ENCODE assay signal across 8 cellular contexts in the genomic region with DNA sequence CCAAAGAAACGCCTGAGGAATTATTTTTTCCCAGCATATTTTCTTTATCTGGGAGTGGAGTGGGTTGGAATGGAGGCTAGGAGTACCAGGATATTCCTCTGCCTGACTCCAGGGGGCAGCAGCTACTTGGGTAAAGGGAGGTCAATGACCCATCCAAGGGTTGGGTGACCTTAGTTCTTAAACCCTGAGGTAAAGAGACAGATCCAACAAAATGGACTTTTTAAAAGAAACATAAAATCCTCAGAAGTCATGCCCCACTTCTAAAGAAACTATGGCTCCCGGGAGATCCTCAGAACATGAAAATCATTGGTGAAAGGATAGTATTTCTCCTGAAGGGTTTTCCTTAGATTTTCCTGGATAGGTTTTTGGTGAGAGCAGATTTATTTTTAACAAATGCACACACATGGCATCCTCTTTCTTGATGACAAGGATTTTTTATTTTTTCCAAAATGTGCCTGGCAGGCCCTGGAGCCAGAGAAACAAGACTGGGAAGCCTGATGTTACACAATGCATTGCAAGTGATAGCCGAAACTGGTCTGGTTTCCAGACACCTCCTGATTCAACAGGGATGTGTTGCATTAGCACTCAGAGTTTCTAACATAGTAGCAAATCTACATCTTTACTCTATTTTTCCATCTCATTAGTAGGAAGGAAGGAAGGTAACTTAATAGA.
DNase-seq lines count a peak whose midpoint lies in the region; ATAC-seq and TF ChIP-seq lines count a peak whose summit lies in the region.

No MANE protein-coding gene starts in this region.

- H3K27me3 Mint-ChIP-seq in CD4-positive, alpha-beta T cell = no peaks in the 10 kb centered on the region
- no peaks in the 10 kb centered on the region for H3K27me3 Mint-ChIP-seq in stimulated activated memory B cell treated with anti-CD40 and anti-IgM and Interleukin-4, amounts not matched to agents 10 μg/mL and 1 μg/mL and 100 μg/mL, for 72 hours

- no peaks in the 10 kb centered on the region for H3K9me3 ChIP-seq in CD4-positive, alpha-beta T cell (ENCODE audit: control insufficient read depth, low read length)
- H3K9me3 ChIP-seq in breast epithelium (no peaks in the 10 kb centered on the region), transverse colon (no peaks in the 10 kb centered on the region)

- H3K4me3 Mint-ChIP-seq in CD4-positive, alpha-beta T cell = no peak overlapping the region
- no peak overlapping the region for H3K4me3 Mint-ChIP-seq in stimulated activated memory B cell treated with anti-CD40 and anti-IgM and Interleukin-4, amounts not matched to agents 10 μg/mL and 1 μg/mL and 100 μg/mL, for 72 hours

- no peak for TF ChIP-seq EP300 in transverse colon (IDR thresholded peaks at IDR 0.05; ENCODE audit: low read depth)

- no peaks in the 10 kb centered on the region for H3K27me3 ChIP-seq in CD4-positive, alpha-beta T cell (ENCODE audit: control insufficient read depth, insufficient read depth, low read length)
- H3K27me3 ChIP-seq in breast epithelium (no peaks in the 10 kb centered on the region), transverse colon (no peaks in the 10 kb centered on the region)

- H3K4me3 ChIP-seq in breast epithelium (no peak overlapping the region), transverse colon (no peak overlapping the region)

- no peak overlapping the region for H3K27ac ChIP-seq in CD4-positive, alpha-beta T cell (ENCODE audit: low read depth, low read length)
- no peak overlapping the region for H3K27ac ChIP-seq in breast epithelium
- no peak overlapping the region for H3K27ac ChIP-seq in transverse colon

- intact Hi-C loops in CD4-positive, alpha-beta T cell (cut with DNase I, micrococcal nuclease) = loop anchor here (5.0 to 10.0 kb wide), 2 partner anchors 58 to 1431 kb away; no protein-coding TSS in a partner anchor
- intact Hi-C loops in breast epithelium (cut with DNase I; ENCODE audit: low total_unique reads) (no loop called here), left colon (cut with DNase I, micrococcal nuclease) (no loop called here), transverse colon (cut with DNase I; ENCODE audit: low total_unique reads) (no loop called here)

- H3K4me1 ChIP-seq in breast epithelium = no peaks in the 10 kb centered on the region
- no peaks in the 10 kb centered on the region for H3K4me1 ChIP-seq in transverse colon

- no peak for ATAC-seq in CD4-positive, alpha-beta T cell (ENCODE audit: poor library complexity)
- peak; percentile 80 for ATAC-seq in GM19395 (IDR thresholded peaks at IDR 0.05; ENCODE audit: unreplicated experiment)
- ATAC-seq in left colon = peak; percentile 91
- no peak for ATAC-seq in stimulated activated memory B cell treated with anti-CD40 and anti-IgM and Interleukin-4, amounts not matched to agents 10 μg/mL and 1 μg/mL and 100 μg/mL, for 72 hours

- H3K36me3 Mint-ChIP-seq in CD4-positive, alpha-beta T cell (ENCODE audit: low read depth) = no peaks in the 10 kb centered on the region
- no peaks in the 10 kb centered on the region for H3K36me3 Mint-ChIP-seq in stimulated activated memory B cell treated with anti-CD40 and anti-IgM and Interleukin-4, amounts not matched to agents 10 μg/mL and 1 μg/mL and 100 μg/mL, for 72 hours

- TF ChIP-seq CTCF in CD4-positive, alpha-beta T cell (IDR thresholded peaks at IDR 0.05) = peak; percentile 11
- peak in 2 of 3 donors; percentile 55 to 61 for TF ChIP-seq CTCF in breast epithelium (IDR thresholded peaks at IDR 0.05)
- TF ChIP-seq CTCF in transverse colon (IDR thresholded peaks at IDR 0.05) = peak; percentile 68 to 79 (median 76)

- H3K4me1 Mint-ChIP-seq in CD4-positive, alpha-beta T cell (ENCODE audit: low read depth) = no peaks in the 10 kb centered on the region
- H3K4me1 Mint-ChIP-seq in stimulated activated memory B cell treated with anti-CD40 and anti-IgM and Interleukin-4, amounts not matched to agents 10 μg/mL and 1 μg/mL and 100 μg/mL, for 72 hours = no peaks in the 10 kb centered on the region

- POLR2A ChIA-PET in CD4-positive, alpha-beta T cell (lab: Charles Lee) = no interaction called here

- in situ Hi-C loops in transverse colon (cut with MboI; ENCODE audit: low pct_ligation_motif_present in 1 of 4, low pct_unique_long_range_greater_than_20kb in 1 of 4, low sequenced_read_pairs in 3 of 4) = no loop called here

- DNase-seq in CD4-positive, alpha-beta T cell = no peak
- DNase-seq in NCI-H446 (lab: John Stamatoyannopoulos, UW) = peak; percentile 66 to 79
- DNase-seq in breast epithelium (ENCODE audit: low spot score in 2 of 2) = no peak
- peak; percentile 12 to 37 for DNase-seq in left colon
- DNase-seq in transverse colon = peak; percentile 46
- no peak for DNase-seq in activated gamma-delta T cell treated with Interleukin-2 at 50 U/mL for 16 hours

- H3K9me3 Mint-ChIP-seq in CD4-positive, alpha-beta T cell = peaks cover 6% of the 10 kb centered on the region
- peaks cover 2% of the 10 kb centered on the region for H3K9me3 Mint-ChIP-seq in stimulated activated memory B cell treated with anti-CD40 and anti-IgM and Interleukin-4, amounts not matched to agents 10 μg/mL and 1 μg/mL and 100 μg/mL, for 72 hours

- CTCF ChIA-PET in CD4-positive, alpha-beta T cell (lab: Charles Lee) = no interaction called here

- 42 to 56% methylated on average over 3 of the region's 3 CpGs for WGBS in transverse colon (ENCODE audit: low coverage in 1 of 2), 2 donors

- H3K36me3 ChIP-seq in breast epithelium (no peaks in the 10 kb centered on the region), transverse colon (no peaks in the 10 kb centered on the region)

- TF ChIP-seq POLR2A in breast epithelium (IDR thresholded peaks at IDR 0.05) (no peak), transverse colon (IDR thresholded peaks at IDR 0.05) (no peak)

- H3K27ac Mint-ChIP-seq in CD4-positive, alpha-beta T cell = no peak overlapping the region
- H3K27ac Mint-ChIP-seq in stimulated activated memory B cell treated with anti-CD40 and anti-IgM and Interleukin-4, amounts not matched to agents 10 μg/mL and 1 μg/mL and 100 μg/mL, for 72 hours = no peak overlapping the region

Comparison
In these comparisons a context has a peak if more than half of its experiments do, and no peak if none do; other contexts are left out.
1. ATAC-seq: peak in GM19395 (single experiment) and left colon (single experiment); none in CD4-positive, alpha-beta T cell (single experiment) and stimulated activated memory B cell treated with anti-CD40 and anti-IgM and Interleukin-4, amounts not matched to agents 10 μg/mL and 1 μg/mL and 100 μg/mL, for 72 hours (single experiment).
2. DNase-seq: peak in NCI-H446 (2 of 2), left colon (2 of 2) and transverse colon (single experiment); none in CD4-positive, alpha-beta T cell (0 of 10), breast epithelium (0 of 2) and activated gamma-delta T cell treated with Interleukin-2 at 50 U/mL for 16 hours (single experiment).
3. CTCF ChIP-seq: peak in every context shown above with its lines; median percentile 76 in transverse colon; 58 in breast epithelium; 11 in CD4-positive, alpha-beta T cell.
4. intact Hi-C loops: an anchor here in CD4-positive, alpha-beta T cell (5.0 to 10.0 kb wide); none called in breast epithelium, left colon and transverse colon.